Comparison of ENCODE assay signal across 11 cellular contexts in the genomic region with DNA sequence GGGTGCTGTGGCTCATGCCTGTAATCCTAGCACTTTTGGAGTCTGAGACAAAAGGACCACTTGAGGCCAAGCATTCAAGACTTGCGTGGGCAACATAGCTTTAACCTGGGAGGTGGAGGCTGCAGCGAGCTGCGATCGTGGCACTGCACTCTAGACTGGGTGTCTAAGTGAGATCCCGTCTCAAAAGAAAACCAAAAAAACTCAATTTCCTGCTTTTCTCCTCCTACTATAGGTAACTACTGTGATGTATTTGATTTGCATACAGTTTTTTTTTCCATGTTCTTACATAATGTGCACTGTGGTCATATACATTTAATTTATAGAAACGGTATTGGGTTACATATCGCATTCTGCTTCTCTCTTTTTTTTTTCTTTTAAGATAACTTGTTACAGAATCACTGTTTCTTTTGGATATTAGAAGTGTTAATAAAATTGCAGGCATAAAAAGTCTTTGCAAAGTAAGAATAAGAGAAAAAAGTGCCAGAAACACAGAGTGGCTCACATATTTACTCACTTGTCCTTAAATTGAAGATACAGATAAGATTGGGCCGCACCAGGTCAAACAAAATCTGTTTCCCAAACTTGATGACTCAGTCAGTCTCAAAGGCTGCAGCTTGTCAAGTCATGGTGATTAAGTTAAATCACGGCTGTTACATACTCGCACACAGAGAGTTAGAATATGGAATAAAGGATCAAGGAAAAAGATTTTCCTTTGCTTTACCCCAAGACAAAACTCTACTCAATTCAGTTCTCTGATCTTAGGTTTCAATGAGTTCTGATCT. TPM values are rescaled to one million over a fixed set of nuclear protein-coding genes. Genes with fewer than 3 reads are reported as not detected.
DNase-seq lines count a peak whose midpoint lies in the region; ATAC-seq and TF ChIP-seq lines count a peak whose summit lies in the region.
"Had no signal": no experiment of that assay in that cellular context is flagged by ENCODE, and none has a peak within 500 bp of the region (broad histone marks: within the 10 kb centered on the region; RNA-seq: fewer than 3 reads in every experiment).

No MANE protein-coding gene starts in this region.

- H3K4me3 ChIP-seq in PC-3 (ENCODE audit: low read length), result no peak overlapping the region
- no peak overlapping the region for H3K4me3 ChIP-seq in osteoblast (ENCODE audit: insufficient read depth, low read length)
- H3K4me3 ChIP-seq: esophagus muscularis mucosa had no signal

- intact Hi-C loops in PC-3 (cut with micrococcal nuclease), result no loop called here

- H3K79me2 ChIP-seq in PC-3 (ENCODE audit: low read length) (peaks cover 24% of the 10 kb centered on the region), osteoblast (ENCODE audit: insufficient read depth, low read length) (peaks cover 13% of the 10 kb centered on the region)

- DNase-seq in EH (ENCODE audit: low read depth) (peak; percentile 60), PC-3 (peak; percentile 64), osteoblast (ENCODE audit: insufficient read length, low spot score, missing footprints) (peak; percentile 56), NCI-H82 treated with DMSO at 0.1 percent for 48 hours (lab: John Stamatoyannopoulos, UW; ENCODE audit: unreplicated experiment) (no peak), NCI-H526 treated with DMSO at 0.1 percent for 48 hours (lab: John Stamatoyannopoulos, UW) (no peak), NCI-H1048 (lab: John Stamatoyannopoulos, UW) (no peak)
- DNase-seq: NCI-H1436; NK-92 treated with Interleukin-12 subunit alpha and Interleukin-12 subunit beta, amount 100 ng/mL, for 24 hours had no signal

- peak overlapping the region; percentile 64 for H2AFZ ChIP-seq in PC-3 (ENCODE audit: low read length)
- no peak overlapping the region for H2AFZ ChIP-seq in osteoblast (ENCODE audit: low read length)

- no TSS peak for BruUV-seq in PC-3 (replicated peaks; lab: Mats Ljungman, UMichigan)

- H3K4me1 ChIP-seq in PC-3 (ENCODE audit: insufficient read depth, low read length), result peaks cover 16% of the 10 kb centered on the region
- peaks cover 7% of the 10 kb centered on the region for H3K4me1 ChIP-seq in osteoblast (ENCODE audit: insufficient read depth, low read length)

- 0 out of 2 replicates have a peak, but pooled peaks have one; percentile 12 for ATAC-seq in PC-3
- peak; percentile 42 for ATAC-seq in esophagus mucosa
- ATAC-seq in GM18907 (IDR thresholded peaks at IDR 0.05; ENCODE audit: unreplicated experiment), result no peak

- no peaks in the 10 kb centered on the region for H3K9me3 ChIP-seq in PC-3 (ENCODE audit: low read length)
- H3K9me3 ChIP-seq in osteoblast (ENCODE audit: low read depth, low read length), result no peaks in the 10 kb centered on the region
- H3K9me3 ChIP-seq: esophagus muscularis mucosa had no signal

- H3K4me2 ChIP-seq in PC-3 (ENCODE audit: low read length), result peak overlapping the region; percentile 48
- H3K4me2 ChIP-seq in osteoblast (ENCODE audit: insufficient read depth, low read length), result no peak overlapping the region

- POLR2A ChIA-PET in PC-3 (lab: Charles Lee; ENCODE audit: unreplicated experiment), result no interaction called here

- H3K9me2 ChIP-seq in PC-3 (replicated peaks; ENCODE audit: low read length), result no peaks in the 10 kb centered on the region

- CTCF ChIA-PET in PC-3 (lab: Charles Lee), result no interaction called here

- no peak overlapping the region for H3K9ac ChIP-seq in PC-3 (ENCODE audit: low read length)

- H3K27ac ChIP-seq in PC-3 (ENCODE audit: low read length), result peak overlapping the region; percentile 36
- H3K27ac ChIP-seq in osteoblast (ENCODE audit: low read depth, low read length), result no peak overlapping the region
- H3K27ac ChIP-seq: esophagus muscularis mucosa had no signal

- no peak for TF ChIP-seq CTCF in PC-3 (conservative IDR thresholded peaks at IDR 0.05; ENCODE audit: low read depth, low read length)
- TF ChIP-seq CTCF in osteoblast (IDR thresholded peaks at IDR 0.05; ENCODE audit: extremely low read depth, low read depth, low read length), result no peak

- H3K27me3 ChIP-seq in PC-3 (ENCODE audit: low read length) (no peaks in the 10 kb centered on the region), osteoblast (ENCODE audit: insufficient read depth, low read length) (no peaks in the 10 kb centered on the region)
- H3K27me3 ChIP-seq: esophagus muscularis mucosa had no signal

- no peaks in the 10 kb centered on the region for H3F3A ChIP-seq in PC-3 (ENCODE audit: low read length, unreplicated experiment)

- H3K36me3 ChIP-seq in PC-3 (ENCODE audit: low read depth, low read length) (peaks cover 6% of the 10 kb centered on the region; the same call in 1 of the 2 replicates), osteoblast (ENCODE audit: insufficient read depth, low read length) (peaks cover 9% of the 10 kb centered on the region)

- H4K20me1 ChIP-seq in PC-3 (ENCODE audit: low read length), result no peaks in the 10 kb centered on the region
- peaks cover 5% of the 10 kb centered on the region for H4K20me1 ChIP-seq in osteoblast (ENCODE audit: insufficient read depth, low read length)

RNA-seq across cellular contexts. Expression of a gene that starts 2.0 kb away (rescaled TPM):
- total RNA-seq in PC-3 (2014; rRNA removed) (42.5 and 43.1 TPM in 2 replicates), esophagus mucosa (101 TPM), osteoblast (55.1 and 62.6 TPM in 2 replicates)

RNA-seq across cellular contexts. Expression of a gene that starts 29.7 kb away (rescaled TPM):
- total RNA-seq in PC-3 (2014; rRNA removed) (5.1 and 5.9 TPM in 2 replicates), esophagus mucosa (3.0 TPM), osteoblast (7.1 and 8.3 TPM in 2 replicates)

RNA-seq across cellular contexts. Expression of a gene that starts 60.0 kb away (rescaled TPM):
- total RNA-seq in PC-3 (2014; rRNA removed) (27.1 and 50.7 TPM in 2 replicates), esophagus mucosa (12.8 TPM), osteoblast (69.1 and 76.0 TPM in 2 replicates)

Comparison
In these comparisons a context has a peak if more than half of its experiments do, and no peak if none do; other contexts are left out.
1. DNase-seq: peak in EH (single experiment), PC-3 (single experiment) and osteoblast (single experiment); none in NCI-H82 treated with DMSO at 0.1 percent for 48 hours (single experiment), NCI-H526 treated with DMSO at 0.1 percent for 48 hours (single experiment) and NCI-H1048 (single experiment).